Comparison of ENCODE assay signal across 13 cellular contexts in the genomic region with DNA sequence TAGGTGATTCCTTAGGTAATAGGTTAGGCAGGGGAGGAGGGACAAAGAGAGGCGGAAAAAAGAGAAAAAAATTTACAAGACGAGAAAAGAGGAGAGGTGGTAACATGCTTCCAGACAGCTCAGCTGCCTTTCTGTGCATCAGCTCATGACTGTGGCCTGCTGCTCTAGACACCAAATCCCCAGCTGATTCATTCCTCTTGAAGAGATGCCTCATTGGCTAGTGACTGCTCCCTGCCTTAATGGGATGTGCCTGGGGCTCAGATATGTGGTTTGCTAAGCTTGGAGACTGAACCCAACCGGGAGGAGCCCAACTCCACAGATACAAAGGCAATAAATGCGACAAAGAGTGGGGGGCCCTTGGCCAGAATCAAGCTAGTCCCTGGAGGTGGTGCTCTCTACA.
DNase-seq lines count a peak whose midpoint lies in the region; ATAC-seq and TF ChIP-seq lines count a peak whose summit lies in the region.
"Had no signal": no experiment of that assay in that cellular context is flagged by ENCODE, and none has a peak within 500 bp of the region (broad histone marks: within the 10 kb centered on the region; RNA-seq: fewer than 3 reads in every experiment).

No MANE protein-coding gene starts in this region.

- H3K4me3 ChIP-seq in GM23248 = peak overlapping the region; percentile 29
- H3K4me3 ChIP-seq in tibial nerve = no peak overlapping the region

- DNase-seq in GM23248 = peak; percentile 95
- DNase-seq in amniotic epithelial cell (ENCODE audit: low read depth) = peak; percentile 82
- DNase-seq in foreskin keratinocyte = peak; percentile 32 to 66
- DNase-seq in sciatic nerve (ENCODE audit: low spot score) = no peak
- no peak for DNase-seq in AML-193 (lab: John Stamatoyannopoulos, UW)
- DNase-seq in activated naive CD4-positive, alpha-beta T cell treated with anti-CD3 and anti-CD28 coated beads, Interleukin-2, amount 10 ng/mL, durations not matched to agents 7 days and 5 days = no peak
- no peak for DNase-seq in tibial nerve (ENCODE audit: low spot score in 2 of 2)
- DNase-seq in stimulated activated CD4-positive, alpha-beta T cell treated with anti-CD3 and anti-CD28 coated beads, Interleukin-4, amount 100 ng/mL, for 24 hours = no peak
- DNase-seq: activated CD4-positive, alpha-beta T cell treated with anti-CD3 and anti-CD28 coated beads, Interleukin-2, amount 10 ng/mL, durations not matched to agents 7 days and 5 days; CD4-positive, alpha-beta T cell; NCI-H2171 had no signal

- H3K4me1 ChIP-seq in GM23248 (ENCODE audit: insufficient read depth) (peaks cover 60% of the 10 kb centered on the region), foreskin keratinocyte (no peaks in the 10 kb centered on the region), tibial nerve (peaks cover 0 to 46% (median 3%) of the 10 kb centered on the region in 4 donors)

- H3K27me3 ChIP-seq in GM23248 (replicated peaks; ENCODE audit: insufficient read depth) (no peaks in the 10 kb centered on the region), foreskin keratinocyte (no peaks in the 10 kb centered on the region), tibial nerve (no peaks in the 10 kb centered on the region)

- no peak for TF ChIP-seq POLR2A in tibial nerve (IDR thresholded peaks at IDR 0.05)

- H3K36me3 ChIP-seq in GM23248 (ENCODE audit: low read depth) (no peaks in the 10 kb centered on the region), tibial nerve (no peaks in the 10 kb centered on the region)

- intact Hi-C loops in sciatic nerve (cut with DNase I) = no loop called here

- H3K27ac Mint-ChIP-seq in activated naive CD4-positive, alpha-beta T cell treated with anti-CD3 and anti-CD28 coated beads, Interleukin-2, amount 10 ng/mL, durations not matched to agents 7 days and 5 days = no peak overlapping the region
- H3K27ac Mint-ChIP-seq: activated CD4-positive, alpha-beta T cell treated with anti-CD3 and anti-CD28 coated beads, Interleukin-2, amount 10 ng/mL, durations not matched to agents 7 days and 5 days; activated T-helper 1 cell treated with anti-CD3 and anti-CD28 coated beads, Interleukin-12 subunit alpha, Interleukin-12 subunit beta, Interleukin-2, Interleukin-4 antibody, amounts not matched to agents 30 ng/mL and 10 ng/mL and 1 ng/mL, durations not matched to agents 14 hours and 24 hours and 36 hours; CD4-positive, alpha-beta T cell; T-helper 1 cell treated with Interleukin-12 subunit alpha and Interleukin-12 subunit beta and Interleukin-4 antibody, amounts not matched to agents 30 μg/mL and 1 μg/mL, for 36 hours had no signal

- peak overlapping the region; percentile 97 for H3K27ac ChIP-seq in GM23248
- no peak overlapping the region for H3K27ac ChIP-seq in foreskin keratinocyte
- H3K27ac ChIP-seq in tibial nerve = peak overlapping the region in 1 of 4 donors; percentile 75

- TF ChIP-seq CTCF in foreskin keratinocyte (conservative IDR thresholded peaks at IDR 0.05) (no peak), tibial nerve (IDR thresholded peaks at IDR 0.05) (no peak)

- no peaks in the 10 kb centered on the region for H3K36me3 Mint-ChIP-seq in activated naive CD4-positive, alpha-beta T cell treated with anti-CD3 and anti-CD28 coated beads, Interleukin-2, amount 10 ng/mL, durations not matched to agents 7 days and 5 days

- CTCF ChIA-PET in activated naive CD4-positive, alpha-beta T cell treated with anti-CD3 and anti-CD28 coated beads, Interleukin-2, amount 10 ng/mL, durations not matched to agents 7 days and 5 days (lab: Charles Lee) = interaction anchor here (1.0 kb wide), 1 partner anchor 9 kb away, joined by 3 read pairs; no protein-coding TSS in a partner anchor

- H3K4me1 Mint-ChIP-seq in activated naive CD4-positive, alpha-beta T cell treated with anti-CD3 and anti-CD28 coated beads, Interleukin-2, amount 10 ng/mL, durations not matched to agents 7 days and 5 days = no peaks in the 10 kb centered on the region
- H3K4me1 Mint-ChIP-seq: activated CD4-positive, alpha-beta T cell treated with anti-CD3 and anti-CD28 coated beads, Interleukin-2, amount 10 ng/mL, durations not matched to agents 7 days and 5 days had no signal

- H3K9me2 ChIP-seq in GM23248 (ENCODE audit: insufficient read depth) = no peaks in the 10 kb centered on the region

- peak overlapping the region; percentile 40 for H3K4me2 ChIP-seq in GM23248 (ENCODE audit: unreplicated experiment)

- no peaks in the 10 kb centered on the region for H3K9me3 Mint-ChIP-seq in activated naive CD4-positive, alpha-beta T cell treated with anti-CD3 and anti-CD28 coated beads, Interleukin-2, amount 10 ng/mL, durations not matched to agents 7 days and 5 days
- H3K9me3 Mint-ChIP-seq: activated CD4-positive, alpha-beta T cell treated with anti-CD3 and anti-CD28 coated beads, Interleukin-2, amount 10 ng/mL, durations not matched to agents 7 days and 5 days; activated T-helper 1 cell treated with anti-CD3 and anti-CD28 coated beads, Interleukin-12 subunit alpha, Interleukin-12 subunit beta, Interleukin-2, Interleukin-4 antibody, amounts not matched to agents 30 ng/mL and 10 ng/mL and 1 ng/mL, durations not matched to agents 14 hours and 24 hours and 36 hours; CD4-positive, alpha-beta T cell; T-helper 1 cell treated with Interleukin-12 subunit alpha and Interleukin-12 subunit beta and Interleukin-4 antibody, amounts not matched to agents 30 μg/mL and 1 μg/mL, for 36 hours had no signal

- no peaks in the 10 kb centered on the region for H3K79me2 ChIP-seq in GM23248 (ENCODE audit: insufficient read depth)

- TF ChIP-seq EP300 in tibial nerve (IDR thresholded peaks at IDR 0.05) = no peak

- ATAC-seq in foreskin keratinocyte = peak; percentile 74
- ATAC-seq in sciatic nerve = peak; percentile 29

- no peak overlapping the region for H3K4me3 Mint-ChIP-seq in activated naive CD4-positive, alpha-beta T cell treated with anti-CD3 and anti-CD28 coated beads, Interleukin-2, amount 10 ng/mL, durations not matched to agents 7 days and 5 days
- H3K4me3 Mint-ChIP-seq: activated CD4-positive, alpha-beta T cell treated with anti-CD3 and anti-CD28 coated beads, Interleukin-2, amount 10 ng/mL, durations not matched to agents 7 days and 5 days; activated T-helper 1 cell treated with anti-CD3 and anti-CD28 coated beads, Interleukin-12 subunit alpha, Interleukin-12 subunit beta, Interleukin-2, Interleukin-4 antibody, amounts not matched to agents 30 ng/mL and 10 ng/mL and 1 ng/mL, durations not matched to agents 14 hours and 24 hours and 36 hours; CD4-positive, alpha-beta T cell; T-helper 1 cell treated with Interleukin-12 subunit alpha and Interleukin-12 subunit beta and Interleukin-4 antibody, amounts not matched to agents 30 μg/mL and 1 μg/mL, for 36 hours had no signal

- peaks cover 66% of the 10 kb centered on the region for H3F3A ChIP-seq in GM23248 (ENCODE audit: insufficient read depth)

- H3K9me3 ChIP-seq in GM23248 (ENCODE audit: low read depth) = no peaks in the 10 kb centered on the region
- H3K9me3 ChIP-seq in tibial nerve = no peaks in the 10 kb centered on the region

- H2AFZ ChIP-seq in GM23248 = 0 out of 2 replicates have a peak overlapping the region, but pooled peaks have one; percentile 13

- 15 to 31% methylated on average over 4 of the region's 4 CpGs for WGBS in GM23248 (ENCODE audit: low coverage in 1 of 2, low lambda C conversion rate in 2 of 2, missing lambda C conversion rate in 2 of 2), 2 experiments
- WGBS in tibial nerve, 2 donors = 70 to 71% methylated on average over 4 of the region's 4 CpGs

- no peaks in the 10 kb centered on the region for H4K20me1 ChIP-seq in GM23248 (ENCODE audit: insufficient read depth)

- in situ Hi-C loops in GM23248 (cut with MboI) = no loop called here

- H3K9ac ChIP-seq in GM23248 = peak overlapping the region; percentile 65

- H3K27me3 Mint-ChIP-seq in activated naive CD4-positive, alpha-beta T cell treated with anti-CD3 and anti-CD28 coated beads, Interleukin-2, amount 10 ng/mL, durations not matched to agents 7 days and 5 days = no peaks in the 10 kb centered on the region

Comparison
In these comparisons a context has a peak if more than half of its experiments do, and no peak if none do; other contexts are left out.
1. DNase-seq: peak in GM23248 (single experiment), amniotic epithelial cell (single experiment) and foreskin keratinocyte (2 of 2); none in sciatic nerve (single experiment), AML-193 (0 of 2), activated naive CD4-positive, alpha-beta T cell treated with anti-CD3 and anti-CD28 coated beads, Interleukin-2, amount 10 ng/mL, durations not matched to agents 7 days and 5 days (single experiment), tibial nerve (0 of 2) and stimulated activated CD4-positive, alpha-beta T cell treated with anti-CD3 and anti-CD28 coated beads, Interleukin-4, amount 100 ng/mL, for 24 hours (single experiment).